Comparison of ENCODE assay signal across 11 cellular contexts in the genomic region with DNA sequence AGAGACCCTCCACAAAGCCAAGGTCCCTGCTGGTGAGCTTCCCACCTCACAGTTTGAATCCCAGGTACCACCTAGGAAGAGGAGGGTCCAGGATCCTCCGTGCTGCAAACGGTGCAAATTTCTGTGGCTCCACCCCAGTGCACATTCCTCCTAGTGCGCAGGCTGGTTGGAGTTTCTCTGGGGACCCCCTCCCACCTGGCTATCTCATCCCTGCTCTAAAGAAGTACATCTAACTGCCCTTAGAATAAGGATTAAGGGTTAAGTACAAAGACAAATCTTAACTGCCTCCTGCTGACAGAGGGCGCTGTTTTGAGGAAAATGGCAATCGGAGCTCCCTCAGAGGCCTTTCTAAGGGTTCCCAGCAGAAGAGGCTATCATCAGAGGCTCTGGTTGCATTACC.
DNase-seq lines count a peak whose midpoint lies in the region; ATAC-seq, FAIRE-seq and TF ChIP-seq lines count a peak whose summit lies in the region.
"Had no signal": no experiment of that assay in that cellular context is flagged by ENCODE, and none has a peak within 500 bp of the region (broad histone marks: within the 10 kb centered on the region; RNA-seq: fewer than 3 reads in every experiment).

No MANE protein-coding gene starts in this region.

- no peaks in the 10 kb centered on the region for H3K9me1 ChIP-seq in endothelial cell of umbilical vein (replicated peaks; ENCODE audit: control insufficient read depth, extremely low read depth, insufficient read depth, low read length)

- FAIRE-seq in endothelial cell of umbilical vein (lab: Jason Lieb, UNC) = no peak

- dilution Hi-C loops in endothelial cell of umbilical vein (cut with MboI; ENCODE audit: extremely low pct_ligation_motif_present, low sequenced_read_pairs) = no loop called here

- TF ChIP-seq CTCF in Loucy (conservative IDR thresholded peaks at IDR 0.05; ENCODE audit: low read length) (peak; percentile 56), endothelial cell of umbilical vein (IDR thresholded peaks at IDR 0.05; ENCODE audit: extremely low read depth in 1 of 2, insufficient read depth in 1 of 2, low read depth in 1 of 2, low read length in 2 of 2) (peak in 1 of 2 donors; percentile 1), lower leg skin (IDR thresholded peaks at IDR 0.05) (no peak)

- H3K27me3 ChIP-seq in Loucy (ENCODE audit: insufficient read depth, low read length, poor library complexity, severe bottlenecking) = no peaks in the 10 kb centered on the region
- no peaks in the 10 kb centered on the region for H3K27me3 ChIP-seq in endothelial cell of umbilical vein (ENCODE audit: control insufficient read depth in 2 of 2, insufficient read depth in 2 of 2, low read length in 2 of 2)
- H3K27me3 ChIP-seq: adrenal gland had no signal

- H3F3A ChIP-seq in Loucy (ENCODE audit: low read depth) = no peaks in the 10 kb centered on the region

- H3K9ac ChIP-seq in Loucy (ENCODE audit: low read depth, low read length, poor library complexity, severe bottlenecking) (no peak overlapping the region), endothelial cell of umbilical vein (replicated peaks; ENCODE audit: extremely low read depth, insufficient read depth, low read length) (no peak overlapping the region)

- POLR2A ChIA-PET in endothelial cell of umbilical vein (lab: Charles Lee) = no interaction called here

- intact Hi-C loops in endothelial cell of umbilical vein (cut with micrococcal nuclease) (no loop called here), lower leg skin (cut with DNase I; ENCODE audit: low total_unique reads) (no loop called here)

- H3K79me2 ChIP-seq in Loucy (ENCODE audit: insufficient read depth, low read length) = no peaks in the 10 kb centered on the region
- no peaks in the 10 kb centered on the region for H3K79me2 ChIP-seq in endothelial cell of umbilical vein (ENCODE audit: control insufficient read depth, insufficient read depth, low read length)

- in situ Hi-C loops in ACHN (cut with HindIII; ENCODE audit: low pct_ligation_motif_present, low pct_unique_long_range_greater_than_20kb, low sequenced_read_pairs) = no loop called here

- H3K36me3 ChIP-seq in Loucy (ENCODE audit: insufficient read depth, low read length) = no peaks in the 10 kb centered on the region
- no peaks in the 10 kb centered on the region for H3K36me3 ChIP-seq in endothelial cell of umbilical vein (ENCODE audit: control insufficient read depth in 2 of 2, extremely low read depth in 1 of 2, insufficient read depth in 2 of 2, low read length in 2 of 2)
- H3K36me3 ChIP-seq: adrenal gland, HAP-1 had no signal

- H3K4me3 ChIP-seq in Loucy (ENCODE audit: low read length, poor library complexity, severe bottlenecking) = no peak overlapping the region
- no peak overlapping the region for H3K4me3 ChIP-seq in endothelial cell of umbilical vein (replicated peaks in 1 of 3; ENCODE audit: insufficient read depth in 1 of 3, low read depth in 1 of 3, low read length in 3 of 3)
- no peak overlapping the region for H3K4me3 ChIP-seq in lower leg skin (ENCODE audit: low read depth, poor library complexity, severe bottlenecking)
- H3K4me3 ChIP-seq: adrenal gland, HAP-1 had no signal

- WGBS in lower leg skin, 2 donors = 30% methylated on average over 5 of the region's 5 CpGs

- ATAC-seq in GM19035 (IDR thresholded peaks at IDR 0.05; ENCODE audit: unreplicated experiment) = peak; percentile 74
- no peak for ATAC-seq in HG03135 (IDR thresholded peaks at IDR 0.05; ENCODE audit: unreplicated experiment)
- ATAC-seq: stimulated activated naive B cell treated with anti-CD40 and anti-IgM and Interleukin-4, amounts not matched to agents 10 μg/mL and 1 μg/mL and 100 μg/mL, for 72 hours had no signal

- H3K27ac ChIP-seq in endothelial cell of umbilical vein (ENCODE audit: insufficient read depth, low read depth, low read length) = no peak overlapping the region
- H3K27ac ChIP-seq: adrenal gland had no signal

- H3K4me2 ChIP-seq in Loucy (ENCODE audit: low read depth, low read length, poor library complexity, severe bottlenecking) (no peak overlapping the region), endothelial cell of umbilical vein (ENCODE audit: insufficient read depth, low read length) (no peak overlapping the region)

- CTCF ChIA-PET in endothelial cell of umbilical vein (lab: Charles Lee) = interaction anchor here (0.9 to 1.0 kb wide), 3 partner anchors 110 to 630 kb away, joined by 3 to 4 read pairs (median 4); partner anchors contain the start of gene FSIP2

- no peaks in the 10 kb centered on the region for H3K9me2 ChIP-seq in Loucy (replicated peaks; ENCODE audit: low read depth, low read length)

- H3K9me3 ChIP-seq in Loucy (ENCODE audit: insufficient read depth, low read depth, low read length) = no peaks in the 10 kb centered on the region
- H3K9me3 ChIP-seq in endothelial cell of umbilical vein (replicated peaks; ENCODE audit: control insufficient read depth, insufficient read depth, low read length) = no peaks in the 10 kb centered on the region
- H3K9me3 ChIP-seq: adrenal gland, HAP-1 had no signal

- H2AFZ ChIP-seq in Loucy (ENCODE audit: low read length) (no peak overlapping the region), endothelial cell of umbilical vein (ENCODE audit: low read depth, low read length) (no peak overlapping the region)

- DNase-seq in ACHN = peak; percentile 15
- DNase-seq in endothelial cell of umbilical vein (ENCODE audit: low read depth, low spot score) = peak; percentile 6
- DNase-seq in NCI-H446 (lab: John Stamatoyannopoulos, UW) = no peak
- no peak for DNase-seq in lower leg skin (ENCODE audit: low spot score in 2 of 2)
- no peak for DNase-seq in stimulated activated CD4-positive, alpha-beta T cell treated with anti-CD3 and anti-CD28 coated beads, Interleukin-4, amount 100 ng/mL, for 24 hours
- DNase-seq: stimulated activated naive B cell treated with anti-CD40 and anti-IgM and Interleukin-4, amounts not matched to agents 10 μg/mL and 1 μg/mL and 100 μg/mL, for 72 hours had no signal

- TF ChIP-seq POLR2A in endothelial cell of umbilical vein (IDR thresholded peaks at IDR 0.05; ENCODE audit: low read depth, low read length) (no peak), lower leg skin (IDR thresholded peaks at IDR 0.05) (no peak)

- BruUV-seq in endothelial cell of umbilical vein (replicated peaks; lab: Mats Ljungman, UMichigan) = no TSS peak

- no peaks in the 10 kb centered on the region for H3K4me1 ChIP-seq in Loucy (ENCODE audit: insufficient read depth, low read length, poor library complexity, severe bottlenecking)
- no peaks in the 10 kb centered on the region for H3K4me1 ChIP-seq in endothelial cell of umbilical vein (ENCODE audit: control insufficient read depth, extremely low read depth, insufficient read depth, low read length)
- H3K4me1 ChIP-seq: adrenal gland had no signal

- H4K20me1 ChIP-seq in Loucy (ENCODE audit: insufficient read depth, low read length, poor library complexity, severe bottlenecking) (no peaks in the 10 kb centered on the region), endothelial cell of umbilical vein (replicated peaks; ENCODE audit: control insufficient read depth, extremely low read depth, insufficient read depth, low read length) (no peaks in the 10 kb centered on the region)

TF ChIP-seq in endothelial cell of umbilical vein, 7 proteins besides CTCF, POLR2A, EP300 and RAD21:
- TF ChIP-seq FOS (IDR thresholded peaks at IDR 0.05; ENCODE audit: borderline replicate concordance, insufficient read depth, low read length) = no peak
- TF ChIP-seq JUN (IDR thresholded peaks at IDR 0.05; ENCODE audit: borderline replicate concordance, insufficient read depth, insufficient read length, low read depth) = no peak
- TF ChIP-seq MAX (IDR thresholded peaks at IDR 0.05; ENCODE audit: insufficient read depth, insufficient read length) = no peak
- TF ChIP-seq EZH2 (IDR thresholded peaks at IDR 0.05; ENCODE audit: borderline replicate concordance, low read depth, low read length, severe bottlenecking) = no peak
- no peak for TF ChIP-seq POLR2AphosphoS5 (IDR thresholded peaks at IDR 0.05; ENCODE audit: insufficient read depth, low read depth, low read length)
- no peak for TF ChIP-seq MYC (IDR thresholded peaks at IDR 0.05; ENCODE audit: low read depth, low read length)
- no peak for TF ChIP-seq GATA2 (IDR thresholded peaks at IDR 0.05; ENCODE audit: insufficient read depth, insufficient read length, low read depth, low read length)

Comparison
In these comparisons a context has a peak if more than half of its experiments do, and no peak if none do; other contexts are left out.
1. DNase-seq: peak in ACHN (single experiment) and endothelial cell of umbilical vein (single experiment); none in NCI-H446 (0 of 2), lower leg skin (0 of 2) and stimulated activated CD4-positive, alpha-beta T cell treated with anti-CD3 and anti-CD28 coated beads, Interleukin-4, amount 100 ng/mL, for 24 hours (single experiment).